In genomic region chr15:62141643-62142588, GRCh38 we compare ENCODE assay signal across 1 cellular context.
TF ChIP-seq lines count a peak whose summit lies in the region.

No MANE protein-coding gene starts in this region.

TF ChIP-seq in GM23338, 12 proteins besides CTCF, POLR2A, EP300 and RAD21:
- TF ChIP-seq, protein P1, sequence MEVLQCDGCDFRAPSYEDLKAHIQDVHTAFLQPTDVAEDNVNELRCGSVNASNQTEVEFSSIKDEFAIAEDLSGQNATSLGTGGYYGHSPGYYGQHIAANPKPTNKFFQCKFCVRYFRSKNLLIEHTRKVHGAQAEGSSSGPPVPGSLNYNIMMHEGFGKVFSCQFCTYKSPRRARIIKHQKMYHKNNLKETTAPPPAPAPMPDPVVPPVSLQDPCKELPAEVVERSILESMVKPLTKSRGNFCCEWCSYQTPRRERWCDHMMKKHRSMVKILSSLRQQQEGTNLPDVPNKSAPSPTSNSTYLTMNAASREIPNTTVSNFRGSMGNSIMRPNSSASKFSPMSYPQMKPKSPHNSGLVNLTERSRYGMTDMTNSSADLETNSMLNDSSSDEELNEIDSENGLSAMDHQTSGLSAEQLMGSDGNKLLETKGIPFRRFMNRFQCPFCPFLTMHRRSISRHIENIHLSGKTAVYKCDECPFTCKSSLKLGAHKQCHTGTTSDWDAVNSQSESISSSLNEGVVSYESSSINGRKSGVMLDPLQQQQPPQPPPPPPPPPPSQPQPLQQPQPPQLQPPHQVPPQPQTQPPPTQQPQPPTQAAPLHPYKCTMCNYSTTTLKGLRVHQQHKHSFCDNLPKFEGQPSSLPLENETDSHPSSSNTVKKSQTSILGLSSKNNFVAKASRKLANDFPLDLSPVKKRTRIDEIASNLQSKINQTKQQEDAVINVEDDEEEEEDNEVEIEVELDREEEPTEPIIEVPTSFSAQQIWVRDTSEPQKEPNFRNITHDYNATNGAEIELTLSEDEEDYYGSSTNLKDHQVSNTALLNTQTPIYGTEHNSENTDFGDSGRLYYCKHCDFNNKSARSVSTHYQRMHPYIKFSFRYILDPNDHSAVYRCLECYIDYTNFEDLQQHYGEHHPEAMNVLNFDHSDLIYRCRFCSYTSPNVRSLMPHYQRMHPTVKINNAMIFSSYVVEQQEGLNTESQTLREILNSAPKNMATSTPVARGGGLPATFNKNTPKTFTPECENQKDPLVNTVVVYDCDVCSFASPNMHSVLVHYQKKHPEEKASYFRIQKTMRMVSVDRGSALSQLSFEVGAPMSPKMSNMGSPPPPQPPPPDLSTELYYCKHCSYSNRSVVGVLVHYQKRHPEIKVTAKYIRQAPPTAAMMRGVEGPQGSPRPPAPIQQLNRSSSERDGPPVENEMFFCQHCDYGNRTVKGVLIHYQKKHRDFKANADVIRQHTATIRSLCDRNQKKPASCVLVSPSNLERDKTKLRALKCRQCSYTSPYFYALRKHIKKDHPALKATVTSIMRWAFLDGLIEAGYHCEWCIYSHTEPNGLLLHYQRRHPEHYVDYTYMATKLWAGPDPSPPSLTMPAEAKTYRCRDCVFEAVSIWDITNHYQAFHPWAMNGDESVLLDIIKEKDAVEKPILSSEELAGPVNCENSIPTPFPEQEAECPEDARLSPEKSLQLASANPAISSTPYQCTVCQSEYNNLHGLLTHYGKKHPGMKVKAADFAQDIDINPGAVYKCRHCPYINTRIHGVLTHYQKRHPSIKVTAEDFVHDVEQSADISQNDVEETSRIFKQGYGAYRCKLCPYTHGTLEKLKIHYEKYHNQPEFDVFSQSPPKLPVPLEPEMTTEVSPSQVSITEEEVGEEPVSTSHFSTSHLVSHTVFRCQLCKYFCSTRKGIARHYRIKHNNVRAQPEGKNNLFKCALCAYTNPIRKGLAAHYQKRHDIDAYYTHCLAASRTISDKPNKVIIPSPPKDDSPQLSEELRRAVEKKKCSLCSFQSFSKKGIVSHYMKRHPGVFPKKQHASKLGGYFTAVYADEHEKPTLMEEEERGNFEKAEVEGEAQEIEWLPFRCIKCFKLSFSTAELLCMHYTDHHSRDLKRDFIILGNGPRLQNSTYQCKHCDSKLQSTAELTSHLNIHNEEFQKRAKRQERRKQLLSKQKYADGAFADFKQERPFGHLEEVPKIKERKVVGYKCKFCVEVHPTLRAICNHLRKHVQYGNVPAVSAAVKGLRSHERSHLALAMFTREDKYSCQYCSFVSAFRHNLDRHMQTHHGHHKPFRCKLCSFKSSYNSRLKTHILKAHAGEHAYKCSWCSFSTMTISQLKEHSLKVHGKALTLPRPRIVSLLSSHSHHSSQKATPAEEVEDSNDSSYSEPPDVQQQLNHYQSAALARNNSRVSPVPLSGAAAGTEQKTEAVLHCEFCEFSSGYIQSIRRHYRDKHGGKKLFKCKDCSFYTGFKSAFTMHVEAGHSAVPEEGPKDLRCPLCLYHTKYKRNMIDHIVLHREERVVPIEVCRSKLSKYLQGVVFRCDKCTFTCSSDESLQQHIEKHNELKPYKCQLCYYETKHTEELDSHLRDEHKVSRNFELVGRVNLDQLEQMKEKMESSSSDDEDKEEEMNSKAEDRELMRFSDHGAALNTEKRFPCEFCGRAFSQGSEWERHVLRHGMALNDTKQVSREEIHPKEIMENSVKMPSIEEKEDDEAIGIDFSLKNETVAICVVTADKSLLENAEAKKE (CRISPR knock-in tag; IDR thresholded peaks at IDR 0.05), result no peak
- TF ChIP-seq CREB1 (CRISPR knock-in tag; IDR thresholded peaks at IDR 0.05; ENCODE audit: low read depth) (no peak), EZH2 (IDR thresholded peaks at IDR 0.05; ENCODE audit: low read depth, unreplicated experiment) (no peak)
